In the genomic region with DNA sequence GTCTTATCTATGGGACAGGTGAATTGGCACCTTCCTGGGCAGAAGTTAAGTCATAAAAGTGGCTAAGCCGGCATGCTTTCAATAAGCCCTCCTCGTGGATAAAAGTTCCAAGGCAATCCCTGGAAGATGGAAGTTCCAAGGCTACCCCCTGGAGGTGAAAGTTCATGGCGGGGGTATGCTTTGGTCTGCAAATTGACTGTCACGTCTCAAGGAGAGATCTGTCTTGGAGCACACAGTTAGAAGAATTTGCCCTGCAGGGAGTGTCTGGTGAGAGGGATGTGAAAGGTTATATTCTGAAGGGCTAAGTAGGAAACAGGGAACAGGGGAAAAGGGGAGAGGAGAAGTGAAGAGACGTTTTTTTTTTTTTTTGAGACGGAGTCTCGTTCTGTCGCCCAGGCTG, we compare ENCODE assay signal across 28 cellular contexts. TPM values are rescaled to one million over a fixed set of nuclear protein-coding genes. Genes with fewer than 3 reads are reported as not detected.
"Had no signal": no experiment of that assay in that cellular context is flagged by ENCODE, and none has a peak within 500 bp of the region (broad histone marks: within the 10 kb centered on the region; RNA-seq: fewer than 3 reads in every experiment).

No MANE protein-coding gene starts in this region.

- H3K4me1 ChIP-seq: esophagus muscularis mucosa, foreskin keratinocyte, gastroesophageal sphincter, heart left ventricle, lower lobe of right lung, neural progenitor cell, stomach, testis, tibial artery, vagina had no signal

- DNase-seq: caudate nucleus; effector CD8-positive, alpha-beta T cell; foreskin keratinocyte; heart left ventricle; kidney glomerular epithelial cell; left ventricle myocardium superior; lower lobe of right lung; nucleus accumbens; ovary; posterior cingulate gyrus; retina; stimulated activated CD4-positive, alpha-beta T cell treated with anti-CD3 and anti-CD28 coated beads, Interleukin-12 subunit alpha, Interleukin-12 subunit beta, amount 100 ng/mL, for 4 hours; stimulated activated CD4-positive, alpha-beta T cell treated with anti-CD3 and anti-CD28 coated beads, Interleukin-1b, Interleukin-23, amount 100 ng/mL, for 48 hours; stimulated activated CD4-positive, alpha-beta T cell treated with anti-CD3 and anti-CD28 coated beads, Interleukin-4, amount 100 ng/mL, for 1 hour; stimulated activated CD8-positive, alpha-beta memory T cell treated with anti-CD3 and anti-CD28 coated beads, Interleukin-4, amount 100 ng/mL, for 48 hours; stimulated activated naive CD4-positive, alpha-beta T cell treated with Interleukin-2 at 50 U/mL for 16 hours; stomach; testis; tibial artery had no signal

- ATAC-seq: foreskin keratinocyte; gastroesophageal sphincter; heart left ventricle; left ventricle myocardium superior; lower lobe of right lung; natural killer cell treated with Interleukin-12 subunit alpha and Interleukin-12 subunit beta and Interleukin-15 and Interleukin-18, amount 100 ng/mL, for 72 hours; sciatic nerve had no signal

- H3K27ac ChIP-seq: esophagus muscularis mucosa, foreskin keratinocyte, gastroesophageal sphincter, heart left ventricle, hepatocyte, lower lobe of right lung, neural progenitor cell, ovary, stomach, testis, tibial artery, vagina had no signal

- H3K4me2 ChIP-seq: hepatocyte, neural progenitor cell, smooth muscle cell had no signal

- H3K36me3 Mint-ChIP-seq: natural killer cell treated with Interleukin-12 subunit alpha and Interleukin-12 subunit beta and Interleukin-15 and Interleukin-18, amount 100 ng/mL, for 72 hours; neural progenitor cell had no signal

- H3K4me3 Mint-ChIP-seq: dendritic cell treated with granulocyte-macrophage colony-stimulating factor and Interleukin-4, amounts not matched to agents 40 ng/mL and 50 ng/mL, for 4 days; natural killer cell treated with Interleukin-12 subunit alpha and Interleukin-12 subunit beta and Interleukin-15 and Interleukin-18, amount 100 ng/mL, for 72 hours; neural progenitor cell had no signal

- H3K27ac Mint-ChIP-seq: dendritic cell treated with granulocyte-macrophage colony-stimulating factor and Interleukin-4, amounts not matched to agents 40 ng/mL and 50 ng/mL, for 4 days; natural killer cell treated with Interleukin-12 subunit alpha and Interleukin-12 subunit beta and Interleukin-15 and Interleukin-18, amount 100 ng/mL, for 72 hours; neural progenitor cell had no signal

- H2AFZ ChIP-seq: hepatocyte, neural progenitor cell had no signal

- H3K9me3 Mint-ChIP-seq: natural killer cell treated with Interleukin-12 subunit alpha and Interleukin-12 subunit beta and Interleukin-15 and Interleukin-18, amount 100 ng/mL, for 72 hours had no signal

- H3K27me3 ChIP-seq: esophagus muscularis mucosa, foreskin keratinocyte, gastroesophageal sphincter, hepatocyte, neural progenitor cell, ovary, testis, tibial artery, vagina had no signal

- H3K36me3 ChIP-seq: esophagus muscularis mucosa, gastroesophageal sphincter, heart left ventricle, lower lobe of right lung, neural progenitor cell, ovary, stomach, tibial artery, vagina had no signal

- H3K79me2 ChIP-seq: hepatocyte had no signal

- H3K9me3 ChIP-seq: esophagus muscularis mucosa, gastroesophageal sphincter, heart left ventricle, lower lobe of right lung, ovary, stomach, testis, tibial artery, vagina had no signal

- H3K9ac ChIP-seq: neural progenitor cell had no signal

- H3K4me1 Mint-ChIP-seq: neural progenitor cell had no signal

- H3K4me3 ChIP-seq: esophagus muscularis mucosa, gastroesophageal sphincter, heart left ventricle, hepatocyte, lower lobe of right lung, neural progenitor cell, ovary, smooth muscle cell, stomach, testis, tibial artery, vagina had no signal

RNA-seq across cellular contexts. Expression of gene GPR173, which starts 26.2 kb away (rescaled TPM):
- total RNA-seq: natural killer cell treated with Interleukin-12 subunit alpha and Interleukin-12 subunit beta and Interleukin-15 and Interleukin-18, amount 100 ng/mL, for 72 hours had no signal
